In the genomic region with DNA sequence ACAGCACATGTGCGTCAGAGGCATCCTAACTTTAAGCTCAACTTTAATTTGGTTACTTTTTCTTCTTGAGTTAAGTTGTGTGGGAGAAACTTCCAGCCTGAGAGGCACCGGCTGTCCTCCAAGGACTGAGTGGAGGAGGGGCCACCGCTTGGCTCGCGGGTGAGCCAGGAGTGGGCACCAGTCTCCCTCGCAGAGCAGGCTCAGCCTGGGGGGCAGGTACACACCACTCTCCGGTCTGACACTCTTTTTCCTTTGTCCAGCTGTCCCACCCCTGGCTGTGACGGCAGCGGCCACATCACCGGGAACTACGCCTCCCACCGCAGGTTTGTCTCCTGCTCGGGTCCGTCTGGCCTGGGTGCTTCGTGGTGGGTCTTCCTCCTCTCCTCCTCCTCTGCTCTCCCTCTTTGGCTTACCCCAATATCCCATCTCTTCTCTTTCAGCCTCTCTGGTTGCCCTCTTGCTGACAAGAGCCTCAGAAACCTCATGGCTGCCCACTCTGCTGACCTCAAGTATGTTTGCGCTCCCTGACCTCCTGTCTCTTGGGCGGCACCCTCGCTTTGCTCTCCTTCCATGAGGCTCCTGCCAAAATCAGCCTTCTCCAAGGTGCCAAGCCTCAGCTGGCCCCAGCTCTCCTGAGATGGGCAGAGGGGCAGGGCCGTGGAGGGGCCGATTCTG, we compare ENCODE assay signal across 18 cellular contexts. TPM values are rescaled to one million over a fixed set of nuclear protein-coding genes. Genes with fewer than 3 reads are reported as not detected.
A peak's percentile ranks its signal among the peaks of the same experiment; 100 is the strongest.
DNase-seq lines count a peak whose midpoint lies in the region; ATAC-seq and TF ChIP-seq lines count a peak whose summit lies in the region.
"Had no signal": no experiment of that assay in that cellular context is flagged by ENCODE, and none has a peak within 500 bp of the region (broad histone marks: within the 10 kb centered on the region; RNA-seq: fewer than 3 reads in every experiment).

No MANE protein-coding gene starts in this region.

- peak overlapping the region; percentile 88 for H2BK5ac ChIP-seq in neuronal stem cell (ENCODE audit: low read length)

- H3K4me2 ChIP-seq in neuronal stem cell (ENCODE audit: insufficient read depth, low read length, poor library complexity, severe bottlenecking) = no peak overlapping the region
- no peak overlapping the region for H3K4me2 ChIP-seq in osteoblast (ENCODE audit: insufficient read depth, low read length)

- H3K9ac ChIP-seq in endodermal cell (ENCODE audit: extremely low read depth, low read length, poor library complexity, severe bottlenecking) = no peak overlapping the region
- H3K9ac ChIP-seq in neuronal stem cell (ENCODE audit: low read depth, low read length, poor library complexity) = peak overlapping the region; percentile 55

- no peaks in the 10 kb centered on the region for H3K79me1 ChIP-seq in neuronal stem cell (ENCODE audit: low read depth, low read length)

- H3K9me3 Mint-ChIP-seq in stimulated activated naive CD8-positive, alpha-beta T cell treated with anti-CD3 and anti-CD28 coated beads, Interleukin-15, amount 100 ng/mL, for 72 hours = no peaks in the 10 kb centered on the region
- no peaks in the 10 kb centered on the region for H3K9me3 Mint-ChIP-seq in endodermal cell
- H3K9me3 Mint-ChIP-seq: activated CD4-positive, alpha-beta memory T cell treated with anti-CD3 and anti-CD28 coated beads for 36 hours; activated naive CD4-positive, alpha-beta T cell treated with anti-CD3 and anti-CD28 coated beads, Interleukin-2, amount 50 U/mL, for 72 hours; activated T-cell treated with anti-CD3 and anti-CD28 coated beads, Interleukin-2, amount 50 U/mL, for 24 hours; CD8-positive, alpha-beta memory T cell; GM23338 had no signal

- H3K4me3 ChIP-seq in endodermal cell (ENCODE audit: low read length) = no peak overlapping the region
- no peak overlapping the region for H3K4me3 ChIP-seq in neuronal stem cell (ENCODE audit: low read length in 2 of 2)
- H3K4me3 ChIP-seq in osteoblast (ENCODE audit: insufficient read depth, low read length) = no peak overlapping the region
- H3K4me3 ChIP-seq in breast epithelium = no peak overlapping the region
- H3K4me3 ChIP-seq: GM23338, MG63, spleen, transverse colon had no signal

- no peaks in the 10 kb centered on the region for H3K36me3 ChIP-seq in endodermal cell (ENCODE audit: control insufficient read depth, insufficient read depth, low read length)
- H3K36me3 ChIP-seq in neuronal stem cell (replicated peaks in 1 of 2; ENCODE audit: control insufficient read depth in 2 of 2, insufficient read depth in 2 of 2, low read length in 2 of 2) = no peaks in the 10 kb centered on the region
- no peaks in the 10 kb centered on the region for H3K36me3 ChIP-seq in osteoblast (ENCODE audit: insufficient read depth, low read length)
- H3K36me3 ChIP-seq in breast epithelium = no peaks in the 10 kb centered on the region
- H3K36me3 ChIP-seq: MG63, spleen, transverse colon had no signal

- no peak for ATAC-seq in stimulated activated naive CD8-positive, alpha-beta T cell treated with anti-CD3 and anti-CD28 coated beads, Interleukin-15, amount 100 ng/mL, for 72 hours
- no peak for ATAC-seq in stimulated activated naive CD8-positive, alpha-beta T cell treated with anti-CD3 and anti-CD28 coated beads, Interleukin-15, Interleukin-2, amounts not matched to agents 100 U/mL and 50 U/mL, for 24 hours
- no peak for ATAC-seq in GM21447 (IDR thresholded peaks at IDR 0.05; ENCODE audit: unreplicated experiment)
- ATAC-seq: activated naive CD4-positive, alpha-beta T cell treated with anti-CD3 and anti-CD28 coated beads, Interleukin-2, amount 50 U/mL, for 72 hours had no signal

- WGBS in endodermal cell (ENCODE audit: insufficient coverage in 1 of 2, insufficient read length in 1 of 2), 2 experiments = 83 to 84% methylated on average over 19 to 20 of the region's 20 CpGs
- WGBS in neuronal stem cell (ENCODE audit: extremely low coverage in 2 of 2, insufficient read length in 2 of 2, insufficient replicate concordance in 1 of 2), 2 donors = no CpG with 5 or more reads among the region's 20 CpGs

- H4K8ac ChIP-seq in neuronal stem cell (ENCODE audit: low read depth, low read length) = no peak overlapping the region

- intact Hi-C loops in breast epithelium (cut with DNase I; ENCODE audit: low total_unique reads) = no loop called here

- peaks cover 5% of the 10 kb centered on the region for H3K27me3 ChIP-seq in endodermal cell (ENCODE audit: control insufficient read depth, insufficient read depth, low read length, poor library complexity, severe bottlenecking)
- peaks cover 0 to 42% (median 0%) of the 10 kb centered on the region in 3 experiments for H3K27me3 ChIP-seq in neuronal stem cell (ENCODE audit: control insufficient read depth in 3 of 3, insufficient read depth in 3 of 3, low read depth in 1 of 3, low read length in 3 of 3)
- peaks cover 23% of the 10 kb centered on the region for H3K27me3 ChIP-seq in osteoblast (ENCODE audit: insufficient read depth, low read length)
- H3K27me3 ChIP-seq in breast epithelium = peaks cover 0 to 6% of the 10 kb centered on the region in 2 donors
- H3K27me3 ChIP-seq: MG63, transverse colon had no signal

- peaks cover 4% of the 10 kb centered on the region for H4K20me1 ChIP-seq in osteoblast (ENCODE audit: insufficient read depth, low read length)

- no peak for DNase-seq in stimulated activated naive CD8-positive, alpha-beta T cell treated with anti-CD3 and anti-CD28 coated beads, Interleukin-15, amount 100 ng/mL, for 72 hours
- DNase-seq in stimulated activated naive CD8-positive, alpha-beta T cell treated with anti-CD3 and anti-CD28 coated beads, Interleukin-15, Interleukin-2, amounts not matched to agents 100 U/mL and 50 U/mL, for 24 hours = no peak
- no peak for DNase-seq in endodermal cell
- no peak for DNase-seq in neuronal stem cell (ENCODE audit: low spot score)
- no peak for DNase-seq in MV-4-11 (lab: John Stamatoyannopoulos, UW)
- DNase-seq in osteoblast (ENCODE audit: insufficient read length, low spot score, missing footprints) = no peak
- no peak for DNase-seq in breast epithelium (ENCODE audit: low spot score in 2 of 2)
- DNase-seq: activated CD4-positive, alpha-beta memory T cell treated with anti-CD3 and anti-CD28 coated beads for 36 hours; activated T-cell treated with anti-CD3 and anti-CD28 coated beads, Interleukin-2, amount 50 U/mL, for 24 hours; CD8-positive, alpha-beta memory T cell; NCI-H1694; spleen; transverse colon had no signal

- H2AFZ ChIP-seq in neuronal stem cell (ENCODE audit: low read length) (peak overlapping the region; percentile 90), osteoblast (ENCODE audit: low read length) (no peak overlapping the region)

- H2BK15ac ChIP-seq in neuronal stem cell (ENCODE audit: low read length) = peak overlapping the region; percentile 96

- no peak overlapping the region for H3K14ac ChIP-seq in neuronal stem cell (ENCODE audit: low read length)

- peak overlapping the region; percentile 61 for H4K91ac ChIP-seq in neuronal stem cell (ENCODE audit: low read depth, low read length, poor library complexity)

- peaks cover 16% of the 10 kb centered on the region for H3K27me3 Mint-ChIP-seq in stimulated activated naive CD8-positive, alpha-beta T cell treated with anti-CD3 and anti-CD28 coated beads, Interleukin-15, amount 100 ng/mL, for 72 hours
- H3K27me3 Mint-ChIP-seq in endodermal cell (ENCODE audit: insufficient read depth) = peaks cover 9% of the 10 kb centered on the region
- H3K27me3 Mint-ChIP-seq: activated CD4-positive, alpha-beta memory T cell treated with anti-CD3 and anti-CD28 coated beads for 36 hours; activated T-cell treated with anti-CD3 and anti-CD28 coated beads, Interleukin-2, amount 50 U/mL, for 24 hours had no signal

- no peaks in the 10 kb centered on the region for H3K79me2 ChIP-seq in osteoblast (ENCODE audit: insufficient read depth, low read length)

- peak overlapping the region; percentile 82 for H2AK5ac ChIP-seq in neuronal stem cell (ENCODE audit: low read depth, low read length)

- H3K18ac ChIP-seq in neuronal stem cell (ENCODE audit: low read length) = peak overlapping the region; percentile 92

- H3K9me3 ChIP-seq in endodermal cell (ENCODE audit: control insufficient read depth, low read length) (no peaks in the 10 kb centered on the region), neuronal stem cell (replicated peaks in 1 of 2; ENCODE audit: control insufficient read depth in 2 of 2, insufficient read depth in 1 of 2, low read depth in 1 of 2, low read length in 2 of 2) (no peaks in the 10 kb centered on the region), osteoblast (ENCODE audit: low read depth, low read length) (no peaks in the 10 kb centered on the region), breast epithelium (no peaks in the 10 kb centered on the region)
- H3K9me3 ChIP-seq: MG63, spleen, transverse colon had no signal

- H3K4me1 ChIP-seq in endodermal cell (ENCODE audit: control insufficient read depth, insufficient read depth, low read length) = peaks cover 17% of the 10 kb centered on the region
- peaks cover 18 to 27% of the 10 kb centered on the region in 2 donors for H3K4me1 ChIP-seq in neuronal stem cell (ENCODE audit: control insufficient read depth in 2 of 2, insufficient read depth in 1 of 2, low read depth in 1 of 2, low read length in 2 of 2)
- peaks cover 28% of the 10 kb centered on the region for H3K4me1 ChIP-seq in osteoblast (ENCODE audit: insufficient read depth, low read length)
- no peaks in the 10 kb centered on the region for H3K4me1 ChIP-seq in breast epithelium

- H2BK120ac ChIP-seq in neuronal stem cell (ENCODE audit: low read depth, low read length) = peak overlapping the region; percentile 54

- no peak overlapping the region for H3K4me3 Mint-ChIP-seq in stimulated activated naive CD8-positive, alpha-beta T cell treated with anti-CD3 and anti-CD28 coated beads, Interleukin-15, amount 100 ng/mL, for 72 hours
- H3K4me3 Mint-ChIP-seq in endodermal cell = peak overlapping the region; percentile 6
- H3K4me3 Mint-ChIP-seq: activated CD4-positive, alpha-beta memory T cell treated with anti-CD3 and anti-CD28 coated beads for 36 hours; activated T-cell treated with anti-CD3 and anti-CD28 coated beads, Interleukin-2, amount 50 U/mL, for 24 hours had no signal

- H3K27ac ChIP-seq in endodermal cell (ENCODE audit: low read depth, low read length) = peak overlapping the region; percentile 51
- no peak overlapping the region for H3K27ac ChIP-seq in neuronal stem cell (replicated peaks; ENCODE audit: low read length)
- H3K27ac ChIP-seq in osteoblast (ENCODE audit: low read depth, low read length) = no peak overlapping the region
- H3K27ac ChIP-seq in breast epithelium = no peak overlapping the region
- H3K27ac ChIP-seq: foreskin keratinocyte, spleen, transverse colon had no signal

- H3K23ac ChIP-seq in neuronal stem cell (ENCODE audit: low read depth, low read length, poor library complexity) = peak overlapping the region; percentile 75

- no peak for TF ChIP-seq POLR2A in breast epithelium (IDR thresholded peaks at IDR 0.05)

- TF ChIP-seq CTCF in endodermal cell (conservative IDR thresholded peaks at IDR 0.05) = no peak
- no peak for TF ChIP-seq CTCF in osteoblast (IDR thresholded peaks at IDR 0.05; ENCODE audit: extremely low read depth, low read depth, low read length)
- no peak for TF ChIP-seq CTCF in breast epithelium (IDR thresholded peaks at IDR 0.05)

- peak overlapping the region; percentile 78 for H2BK12ac ChIP-seq in neuronal stem cell (ENCODE audit: low read length)

- peak overlapping the region; percentile 7 to 79 for H3K27ac Mint-ChIP-seq in stimulated activated naive CD8-positive, alpha-beta T cell treated with anti-CD3 and anti-CD28 coated beads, Interleukin-15, amount 100 ng/mL, for 72 hours
- peak overlapping the region; percentile 20 for H3K27ac Mint-ChIP-seq in endodermal cell
- H3K27ac Mint-ChIP-seq: activated CD4-positive, alpha-beta memory T cell treated with anti-CD3 and anti-CD28 coated beads for 36 hours; activated T-cell treated with anti-CD3 and anti-CD28 coated beads, Interleukin-2, amount 50 U/mL, for 24 hours; GM23338 had no signal

- peaks cover 7% of the 10 kb centered on the region for H3K36me3 Mint-ChIP-seq in endodermal cell (ENCODE audit: low read depth)
- H3K36me3 Mint-ChIP-seq: activated CD4-positive, alpha-beta memory T cell treated with anti-CD3 and anti-CD28 coated beads for 36 hours; activated naive CD4-positive, alpha-beta T cell treated with anti-CD3 and anti-CD28 coated beads, Interleukin-2, amount 50 U/mL, for 72 hours; CD8-positive, alpha-beta memory T cell had no signal

- H3K4me1 Mint-ChIP-seq in stimulated activated naive CD8-positive, alpha-beta T cell treated with anti-CD3 and anti-CD28 coated beads, Interleukin-15, amount 100 ng/mL, for 72 hours = peaks cover 32% of the 10 kb centered on the region
- peaks cover 23% of the 10 kb centered on the region for H3K4me1 Mint-ChIP-seq in endodermal cell

- H3K4ac ChIP-seq in neuronal stem cell (ENCODE audit: low read length) = peak overlapping the region; percentile 66

RNA-seq across cellular contexts. Expression of a gene that starts 32.6 kb away (rescaled TPM):
- total RNA-seq in endodermal cell (100 to 1,000 TPM; 145 to 158 TPM), osteoblast (51.0 and 59.4 TPM in 2 replicates), breast epithelium (100 to 1,000 TPM in 1 of 3 donors, 10 to 100 TPM in 2; 73.7 to 119 (median 77.6) TPM)
- 57.2 TPM for polyA plus RNA-seq in endodermal cell (2013, experiment 1 of 2)
- polyA plus RNA-seq in endodermal cell (2013, experiment 2 of 2) = 55.0 TPM
- polyA plus RNA-seq in neuronal stem cell (2013, experiment 1 of 2) = 40.9 TPM
- polyA plus RNA-seq in neuronal stem cell (2013, experiment 2 of 2) = 42.6 TPM

RNA-seq across cellular contexts. Expression of a gene that starts 58.7 kb away (rescaled TPM):
- total RNA-seq in endodermal cell (1 to 10 TPM; 2.4 to 4.5 TPM), osteoblast (not detected in 2 replicates), breast epithelium (under 1 TPM in 1 of 3 donors, not detected in 2; under 0.01 TPM)
- 9.6 TPM for polyA plus RNA-seq in endodermal cell (2013, experiment 1 of 2)
- 8.4 TPM for polyA plus RNA-seq in endodermal cell (2013, experiment 2 of 2)
- 3.1 TPM for polyA plus RNA-seq in neuronal stem cell (2013, experiment 1 of 2)
- polyA plus RNA-seq in neuronal stem cell (2013, experiment 2 of 2) = 3.2 TPM
- total RNA-seq: activated CD4-positive, alpha-beta memory T cell treated with anti-CD3 and anti-CD28 coated beads for 36 hours; foreskin keratinocyte had no signal
- polyA plus RNA-seq: CD8-positive, alpha-beta memory T cell had no signal
